ENCODE assay signal across 17 cellular contexts in genomic region chr10:6494452-6494839, GRCh38.
DNase-seq lines count a peak whose midpoint lies in the region; ATAC-seq and TF ChIP-seq lines count a peak whose summit lies in the region.
"Had no signal": no experiment of that assay in that cellular context is flagged by ENCODE, and none has a peak within 500 bp of the region (broad histone marks: within the 10 kb centered on the region; RNA-seq: fewer than 3 reads in every experiment).

No MANE protein-coding gene starts in this region.

- peak overlapping the region in 3 of 11 experiments; percentile 52 to 62 (median 62); a peak in 3 of 22 replicates for H3K27ac ChIP-seq in BLaER1 treated with 17β-estradiol and CSF1 and Interleukin-3, amounts not matched to agents 10 nM and 100 nM
- peak overlapping the region; percentile 51 for H3K27ac ChIP-seq in CD8-positive, alpha-beta memory T cell (ENCODE audit: low read depth, low read length)
- H3K27ac ChIP-seq in naive thymus-derived CD4-positive, alpha-beta T cell (ENCODE audit: low read depth, low read length) = peak overlapping the region; percentile 71
- no peak overlapping the region for H3K27ac ChIP-seq in trophoblast cell (ENCODE audit: low read depth, low read length)
- no peak overlapping the region for H3K27ac ChIP-seq in suprapubic skin
- H3K27ac ChIP-seq: C4-2B had no signal

- no CpG with 5 or more reads among the region's 2 CpGs for WGBS in trophoblast cell (ENCODE audit: extremely low coverage, insufficient coverage, insufficient read length)
- 82% methylated on average over 2 of the region's 2 CpGs for WGBS in suprapubic skin

- H2BK12ac ChIP-seq in trophoblast cell (ENCODE audit: low read length) = no peak overlapping the region

- H3K4me2 ChIP-seq in BLaER1 treated with 17β-estradiol and CSF1 and Interleukin-3, amounts not matched to agents 10 nM and 100 nM = peak overlapping the region; percentile 64 to 85 (median 76); a peak in 19 of 22 replicates
- no peak overlapping the region for H3K4me2 ChIP-seq in trophoblast cell (ENCODE audit: low read length)

- CTCF ChIA-PET in CD8-positive, alpha-beta memory T cell (lab: Charles Lee) = interaction anchor here (1.0 to 1.6 kb wide), 4 partner anchors 14 to 89 kb away, joined by 3 to 4 read pairs (median 4); no protein-coding TSS in a partner anchor
- CTCF ChIA-PET in activated CD8-positive, alpha-beta T cell treated with anti-CD3 and anti-CD28 coated beads, Interleukin-2, amount 10 ng/mL, durations not matched to agents 7 days and 5 days (lab: Charles Lee) = interaction anchor here (1.0 to 2.7 kb wide), 10 partner anchors 9 to 173 kb away, joined by 3 to 15 read pairs (median 4); partner anchors contain the start of gene PRKCQ
- CTCF ChIA-PET in naive thymus-derived CD4-positive, alpha-beta T cell (lab: Charles Lee) = interaction anchor here (0.9 to 1.6 kb wide), 3 partner anchors 18 to 107 kb away, joined by 4 to 5 read pairs (median 4); no protein-coding TSS in a partner anchor

- no peak overlapping the region for H2BK5ac ChIP-seq in trophoblast cell (ENCODE audit: low read depth, low read length, poor library complexity)

- H3K9ac ChIP-seq in BLaER1 treated with 17β-estradiol and CSF1 and Interleukin-3, amounts not matched to agents 10 nM and 100 nM = no peak overlapping the region
- H3K9ac ChIP-seq in trophoblast cell (ENCODE audit: low read length) = no peak overlapping the region
- H3K9ac ChIP-seq: SK-N-SH had no signal

- H4K91ac ChIP-seq in trophoblast cell (ENCODE audit: low read depth, low read length) = no peak overlapping the region

- no peaks in the 10 kb centered on the region for H4K20me1 ChIP-seq in BLaER1 treated with 17β-estradiol and CSF1 and Interleukin-3, amounts not matched to agents 10 nM and 100 nM

- H3K9me3 ChIP-seq in BLaER1 treated with 17β-estradiol and CSF1 and Interleukin-3, amounts not matched to agents 10 nM and 100 nM (replicated peaks in 1 of 11) = peaks cover 0 to 7% (median 0%) of the 10 kb centered on the region in 11 experiments; a peak in 3 of 22 replicates
- no peaks in the 10 kb centered on the region for H3K9me3 ChIP-seq in CD8-positive, alpha-beta memory T cell (ENCODE audit: low read length)
- H3K9me3 ChIP-seq in naive thymus-derived CD4-positive, alpha-beta T cell (ENCODE audit: control insufficient read depth in 2 of 3, low read length in 3 of 3) = no peaks in the 10 kb centered on the region
- no peaks in the 10 kb centered on the region for H3K9me3 ChIP-seq in trophoblast cell (ENCODE audit: insufficient read depth, low read depth, low read length)
- no peaks in the 10 kb centered on the region for H3K9me3 ChIP-seq in suprapubic skin
- H3K9me3 ChIP-seq: SK-N-SH had no signal

- TF ChIP-seq POLR2A in suprapubic skin (IDR thresholded peaks at IDR 0.05) = no peak

- no peak for DNase-seq in CD8-positive, alpha-beta memory T cell
- peak; percentile 20 for DNase-seq in activated CD8-positive, alpha-beta T cell treated with anti-CD3 and anti-CD28 coated beads, Interleukin-2, amount 10 ng/mL, durations not matched to agents 7 days and 5 days
- no peak for DNase-seq in naive thymus-derived CD4-positive, alpha-beta T cell
- no peak for DNase-seq in trophoblast cell
- no peak for DNase-seq in putamen (ENCODE audit: low spot score)
- DNase-seq in suprapubic skin (ENCODE audit: low spot score in 2 of 2) = no peak
- DNase-seq: DMS153, GF-D8, NCI-H1105 treated with DMSO at 0.1 percent for 48 hours, NCI-H1694 treated with DMSO at 0.1 percent for 48 hours, NCI-H510A, NCI-H748 treated with DMSO at 0.1 percent for 48 hours, SHP77, SK-N-SH had no signal

- no peak overlapping the region for H3K14ac ChIP-seq in trophoblast cell (ENCODE audit: low read length)

- H3K23ac ChIP-seq in trophoblast cell (ENCODE audit: low read length) = no peak overlapping the region

- ATAC-seq in activated CD8-positive, alpha-beta T cell treated with anti-CD3 and anti-CD28 coated beads, Interleukin-2, amount 10 ng/mL, durations not matched to agents 7 days and 5 days = no peak
- no peak for ATAC-seq in naive thymus-derived CD4-positive, alpha-beta T cell
- ATAC-seq: K562 had no signal

- no peaks in the 10 kb centered on the region for H3K27me3 ChIP-seq in BLaER1 treated with 17β-estradiol and CSF1 and Interleukin-3, amounts not matched to agents 10 nM and 100 nM
- no peaks in the 10 kb centered on the region for H3K27me3 ChIP-seq in CD8-positive, alpha-beta memory T cell (ENCODE audit: insufficient read depth, low read length, poor library complexity, severe bottlenecking)
- H3K27me3 ChIP-seq in naive thymus-derived CD4-positive, alpha-beta T cell (ENCODE audit: control insufficient read depth in 2 of 2, insufficient read depth in 2 of 2, low read length in 2 of 2) = no peaks in the 10 kb centered on the region
- H3K27me3 ChIP-seq in trophoblast cell (ENCODE audit: insufficient read depth, low read length) (no peaks in the 10 kb centered on the region), suprapubic skin (peaks cover 16% of the 10 kb centered on the region)

- H3K4ac ChIP-seq in trophoblast cell (ENCODE audit: low read depth, low read length) = no peak overlapping the region

- H3K4me1 Mint-ChIP-seq in CD8-positive, alpha-beta memory T cell = peaks cover 6 to 48% (median 33%) of the 10 kb centered on the region in 3 donors
- peaks cover 30% of the 10 kb centered on the region for H3K4me1 Mint-ChIP-seq in activated CD8-positive, alpha-beta T cell treated with anti-CD3 and anti-CD28 coated beads, Interleukin-2, amount 10 ng/mL, durations not matched to agents 7 days and 5 days (ENCODE audit: low read depth)
- peaks cover 9 to 46% (median 31%) of the 10 kb centered on the region in 7 donors for H3K4me1 Mint-ChIP-seq in naive thymus-derived CD4-positive, alpha-beta T cell

- no peak overlapping the region for H4K8ac ChIP-seq in trophoblast cell (ENCODE audit: low read depth, low read length)

- H2BK120ac ChIP-seq in trophoblast cell (ENCODE audit: insufficient read depth, low read length, poor library complexity) = no peak overlapping the region

- H4K12ac ChIP-seq in trophoblast cell (ENCODE audit: low read depth, low read length) = no peak overlapping the region

- TF ChIP-seq CTCF in suprapubic skin (IDR thresholded peaks at IDR 0.05) = no peak

- intact Hi-C loops in naive thymus-derived CD4-positive, alpha-beta T cell (cut with micrococcal nuclease) = loop anchor here in 1 of 2 donors (10.0 kb wide), 1 partner anchor 150 kb away; no protein-coding TSS in a partner anchor

- no peak overlapping the region for H3K18ac ChIP-seq in trophoblast cell (ENCODE audit: low read length)

- peaks cover 22 to 46% (median 26%) of the 10 kb centered on the region in 3 donors for H3K36me3 Mint-ChIP-seq in CD8-positive, alpha-beta memory T cell
- peaks cover 32% of the 10 kb centered on the region for H3K36me3 Mint-ChIP-seq in activated CD8-positive, alpha-beta T cell treated with anti-CD3 and anti-CD28 coated beads, Interleukin-2, amount 10 ng/mL, durations not matched to agents 7 days and 5 days (ENCODE audit: low read depth)
- H3K36me3 Mint-ChIP-seq in naive thymus-derived CD4-positive, alpha-beta T cell = peaks cover 21 to 45% (median 40%) of the 10 kb centered on the region in 5 donors

- H3K4me3 Mint-ChIP-seq in CD8-positive, alpha-beta memory T cell = no peak overlapping the region
- H3K4me3 Mint-ChIP-seq in activated CD8-positive, alpha-beta T cell treated with anti-CD3 and anti-CD28 coated beads, Interleukin-2, amount 10 ng/mL, durations not matched to agents 7 days and 5 days = no peak overlapping the region
- H3K4me3 Mint-ChIP-seq in naive thymus-derived CD4-positive, alpha-beta T cell = no peak overlapping the region

- no peak overlapping the region for H2AFZ ChIP-seq in trophoblast cell (ENCODE audit: insufficient read depth, low read length, poor library complexity)

- no peak overlapping the region for H3K27ac Mint-ChIP-seq in CD8-positive, alpha-beta memory T cell
- no peak overlapping the region for H3K27ac Mint-ChIP-seq in activated CD8-positive, alpha-beta T cell treated with anti-CD3 and anti-CD28 coated beads, Interleukin-2, amount 10 ng/mL, durations not matched to agents 7 days and 5 days
- H3K27ac Mint-ChIP-seq in naive thymus-derived CD4-positive, alpha-beta T cell = no peak overlapping the region

- H3K4me1 ChIP-seq in BLaER1 treated with 17β-estradiol and CSF1 and Interleukin-3, amounts not matched to agents 10 nM and 100 nM = peaks cover 41 to 74% (median 55%) of the 10 kb centered on the region in 10 experiments
- peaks cover 80% of the 10 kb centered on the region for H3K4me1 ChIP-seq in CD8-positive, alpha-beta memory T cell (ENCODE audit: insufficient read depth, low read length)
- peaks cover 39 to 84% of the 10 kb centered on the region in 2 donors for H3K4me1 ChIP-seq in naive thymus-derived CD4-positive, alpha-beta T cell (ENCODE audit: control insufficient read depth in 2 of 2, insufficient read depth in 2 of 2, low read length in 2 of 2)
- H3K4me1 ChIP-seq in trophoblast cell (ENCODE audit: control insufficient read depth in 1 of 2, insufficient read depth in 2 of 2, low read length in 2 of 2) (peaks cover 0 to 4% of the 10 kb centered on the region in 2 experiments), suprapubic skin (no peaks in the 10 kb centered on the region)

- H3K79me2 ChIP-seq in trophoblast cell (ENCODE audit: control insufficient read depth, insufficient read depth, low read length, poor library complexity) = no peaks in the 10 kb centered on the region

- peaks cover 0 to 5% (median 3%) of the 10 kb centered on the region in 5 donors for H3K9me3 Mint-ChIP-seq in CD8-positive, alpha-beta memory T cell
- no peaks in the 10 kb centered on the region for H3K9me3 Mint-ChIP-seq in activated CD8-positive, alpha-beta T cell treated with anti-CD3 and anti-CD28 coated beads, Interleukin-2, amount 10 ng/mL, durations not matched to agents 7 days and 5 days (ENCODE audit: insufficient read depth)
- peaks cover 0 to 5% (median 0%) of the 10 kb centered on the region in 11 donors for H3K9me3 Mint-ChIP-seq in naive thymus-derived CD4-positive, alpha-beta T cell

- no peak overlapping the region for H2AK5ac ChIP-seq in trophoblast cell (ENCODE audit: low read length)

- TF ChIP-seq EP300 in suprapubic skin (IDR thresholded peaks at IDR 0.05) = no peak

- H3K36me3 ChIP-seq in BLaER1 treated with 17β-estradiol and CSF1 and Interleukin-3, amounts not matched to agents 10 nM and 100 nM = peaks cover 0 to 31% (median 14%) of the 10 kb centered on the region in 11 experiments; a peak in 11 of 22 replicates
- peaks cover 61% of the 10 kb centered on the region for H3K36me3 ChIP-seq in CD8-positive, alpha-beta memory T cell (ENCODE audit: insufficient read depth, low read length)
- peaks cover 26 to 71% (median 32%) of the 10 kb centered on the region in 3 experiments for H3K36me3 ChIP-seq in naive thymus-derived CD4-positive, alpha-beta T cell (ENCODE audit: control insufficient read depth in 2 of 3, insufficient read depth in 3 of 3, low read length in 3 of 3)
- H3K36me3 ChIP-seq in trophoblast cell (ENCODE audit: control insufficient read depth in 1 of 2, insufficient read depth in 2 of 2, low read length in 2 of 2) (no peaks in the 10 kb centered on the region), suprapubic skin (no peaks in the 10 kb centered on the region)

- no peaks in the 10 kb centered on the region for H3K27me3 Mint-ChIP-seq in CD8-positive, alpha-beta memory T cell
- no peaks in the 10 kb centered on the region for H3K27me3 Mint-ChIP-seq in activated CD8-positive, alpha-beta T cell treated with anti-CD3 and anti-CD28 coated beads, Interleukin-2, amount 10 ng/mL, durations not matched to agents 7 days and 5 days (ENCODE audit: low read depth)
- no peaks in the 10 kb centered on the region for H3K27me3 Mint-ChIP-seq in naive thymus-derived CD4-positive, alpha-beta T cell

- no peaks in the 10 kb centered on the region for H3K79me1 ChIP-seq in trophoblast cell (ENCODE audit: low read length)

- POLR2A ChIA-PET in CD8-positive, alpha-beta memory T cell (lab: Charles Lee) = interaction anchor here (1.7 kb wide), 1 partner anchor 11 kb away, joined by 4 read pairs; no protein-coding TSS in a partner anchor
- POLR2A ChIA-PET in activated CD8-positive, alpha-beta T cell treated with anti-CD3 and anti-CD28 coated beads, Interleukin-2, amount 10 ng/mL, durations not matched to agents 7 days and 5 days (lab: Charles Lee) = interaction anchor here (0.8 to 3.0 kb wide), 9 partner anchors 8 to 88 kb away, joined by 3 to 17 read pairs (median 3); no protein-coding TSS in a partner anchor
- POLR2A ChIA-PET in naive thymus-derived CD4-positive, alpha-beta T cell (lab: Charles Lee) = interaction anchor here (0.9 to 2.7 kb wide), 4 partner anchors 21 to 94 kb away, joined by 3 to 10 read pairs (median 3); partner anchors contain the start of gene PRKCQ

- no peak overlapping the region for H3K4me3 ChIP-seq in BLaER1 treated with 17β-estradiol and CSF1 and Interleukin-3, amounts not matched to agents 10 nM and 100 nM
- no peak overlapping the region for H3K4me3 ChIP-seq in CD8-positive, alpha-beta memory T cell (ENCODE audit: low read length)
- H3K4me3 ChIP-seq in naive thymus-derived CD4-positive, alpha-beta T cell (ENCODE audit: low read length) = peak overlapping the region; percentile 42
- no peak overlapping the region for H3K4me3 ChIP-seq in trophoblast cell (ENCODE audit: low read depth, low read length)
- H3K4me3 ChIP-seq in suprapubic skin = no peak overlapping the region
- H3K4me3 ChIP-seq: K562 had no signal

Comparison
In these comparisons a context has a peak if more than half of its experiments do, and no peak if none do; other contexts are left out.
1. H3K27ac ChIP-seq: peak in CD8-positive, alpha-beta memory T cell (single experiment) and naive thymus-derived CD4-positive, alpha-beta T cell (single experiment); none in trophoblast cell (single experiment) and suprapubic skin (single experiment).